ENCODE assay signal across 17 cellular contexts in genomic region chr1:193565971-193566577, GRCh38.
DNase-seq lines count a peak whose midpoint lies in the region; ATAC-seq, FAIRE-seq and TF ChIP-seq lines count a peak whose summit lies in the region.
"Had no signal": no experiment of that assay in that cellular context is flagged by ENCODE, and none has a peak within 500 bp of the region (broad histone marks: within the 10 kb centered on the region; RNA-seq: fewer than 3 reads in every experiment).

No MANE protein-coding gene starts in this region.

- no peak overlapping the region for H3K4me2 ChIP-seq in IMR-90 (ENCODE audit: low read depth, low read length)

- no peak overlapping the region for H2AK5ac ChIP-seq in IMR-90 (ENCODE audit: low read depth, low read length)

- no peaks in the 10 kb centered on the region for H4K20me1 ChIP-seq in IMR-90 (ENCODE audit: insufficient read depth, low read length)

- H3K9me3 Mint-ChIP-seq in activated T-helper 17 cell treated with anti-CD3 and anti-CD28 coated beads, Interleukin-2, amount 50 U/mL, for 72 hours, result peaks cover 9% of the 10 kb centered on the region
- H3K9me3 Mint-ChIP-seq: CD4-positive, alpha-beta T cell had no signal

- H3K27ac ChIP-seq in IMR-90 (ENCODE audit: insufficient read depth, low read length) (no peak overlapping the region), kidney (ENCODE audit: low read depth in 2 of 2, low read length in 2 of 2) (no peak overlapping the region), right lobe of liver (no peak overlapping the region)
- H3K27ac ChIP-seq: C4-2B had no signal

- no peak for ATAC-seq in IMR-90 (ENCODE audit: low read depth)
- ATAC-seq in activated T-helper 17 cell treated with anti-CD3 and anti-CD28 coated beads, Interleukin-2, amount 50 U/mL, for 72 hours (replicated peaks), result no peak
- peak; percentile 59 to 84 (median 68) for ATAC-seq in right lobe of liver
- ATAC-seq in GM18909 (IDR thresholded peaks at IDR 0.05; ENCODE audit: poor library complexity, unreplicated experiment), result no peak
- no peak for ATAC-seq in HG03135 (IDR thresholded peaks at IDR 0.05; ENCODE audit: unreplicated experiment)

- H3K79me1 ChIP-seq in IMR-90 (ENCODE audit: low read depth in 1 of 2, low read length in 2 of 2), result no peaks in the 10 kb centered on the region

- H4K8ac ChIP-seq in IMR-90 (ENCODE audit: low read depth in 2 of 2, low read length in 2 of 2), result no peak overlapping the region

- no peak overlapping the region for H2BK120ac ChIP-seq in IMR-90 (ENCODE audit: low read depth, low read length)

- POLR2A ChIA-PET in IMR-90 (lab: Charles Lee; ENCODE audit: unreplicated experiment), result no interaction called here

- in situ Hi-C loops in IMR-90 (cut with MboI; ENCODE audit: low sequenced_read_pairs), result loop anchor here (25.0 kb wide), 1 partner anchor 379 kb away; the partner anchor contains the start of gene B3GALT2

- H3K4me1 ChIP-seq in IMR-90 (ENCODE audit: control insufficient read depth, insufficient read depth, low read length) (no peaks in the 10 kb centered on the region; the same call in 1 of the 2 replicates), kidney (ENCODE audit: control insufficient read depth in 1 of 2, insufficient read depth in 1 of 2, low read depth in 1 of 2, low read length in 2 of 2) (no peaks in the 10 kb centered on the region), right lobe of liver (no peaks in the 10 kb centered on the region), BE2C (no peaks in the 10 kb centered on the region)
- H3K4me1 ChIP-seq: Caco-2 had no signal

- TF ChIP-seq RAD21 in IMR-90 (IDR thresholded peaks at IDR 0.05; ENCODE audit: low read length), result no peak

- H3K27ac Mint-ChIP-seq in activated T-helper 17 cell treated with anti-CD3 and anti-CD28 coated beads, Interleukin-2, amount 50 U/mL, for 72 hours, result peak overlapping the region; percentile 96
- H3K27ac Mint-ChIP-seq: CD4-positive, alpha-beta T cell; H9 had no signal

- H3K27me3 Mint-ChIP-seq in activated T-helper 17 cell treated with anti-CD3 and anti-CD28 coated beads, Interleukin-2, amount 50 U/mL, for 72 hours, result no peaks in the 10 kb centered on the region
- H3K27me3 Mint-ChIP-seq: CD4-positive, alpha-beta T cell had no signal

- BruUV-seq in IMR-90 (replicated peaks; lab: Mats Ljungman, UMichigan), result no TSS peak

- no peak for TF ChIP-seq POLR2A in IMR-90 (IDR thresholded peaks at IDR 0.05; ENCODE audit: low read depth, low read length)
- no peak for TF ChIP-seq POLR2A in right lobe of liver (IDR thresholded peaks at IDR 0.05)

- TF ChIP-seq CTCF in IMR-90 (conservative IDR thresholded peaks at IDR 0.05; ENCODE audit: low read depth, low read length), result no peak
- no peak for TF ChIP-seq CTCF in kidney (IDR thresholded peaks at IDR 0.05; ENCODE audit: borderline replicate concordance, extremely low read depth, insufficient read depth)
- no peak for TF ChIP-seq CTCF in right lobe of liver (IDR thresholded peaks at IDR 0.05)
- TF ChIP-seq CTCF in BE2C (IDR thresholded peaks at IDR 0.05; ENCODE audit: low read depth, low read length), result no peak

- H2AFZ ChIP-seq in IMR-90 (replicated peaks; ENCODE audit: low read length, poor library complexity), result no peak overlapping the region

- H3K4me1 Mint-ChIP-seq in activated T-helper 17 cell treated with anti-CD3 and anti-CD28 coated beads, Interleukin-2, amount 50 U/mL, for 72 hours, result peaks cover 36% of the 10 kb centered on the region

- intact Hi-C loops in IMR-90 (cut with micrococcal nuclease) (loop anchor here (10.0 kb wide), 1 partner anchor 381 kb away; the partner anchor contains the start of gene B3GALT2), kidney (cut with DNase I) (no loop called here), right lobe of liver (cut with DNase I) (no loop called here)

- no peak overlapping the region for H2AK9ac ChIP-seq in IMR-90 (replicated peaks; ENCODE audit: low read depth, low read length, poor library complexity)

- H3K4ac ChIP-seq in IMR-90 (ENCODE audit: low read depth, low read length), result no peak overlapping the region

- H3K27me3 ChIP-seq in IMR-90 (ENCODE audit: control insufficient read depth, insufficient read depth, low read length) (no peaks in the 10 kb centered on the region), right lobe of liver (no peaks in the 10 kb centered on the region), BE2C (no peaks in the 10 kb centered on the region)

- DNase-seq in IMR-90 (no peak), kidney (no peak), right lobe of liver (no peak), BE2C (no peak)
- DNase-seq: ACHN; Caco-2; CD4-positive, alpha-beta T cell; GDM1; H9; KBM-7 had no signal

- no CpG with 5 or more reads among the region's 2 CpGs for WGBS in IMR-90 (ENCODE audit: extremely low coverage in 2 of 2, insufficient read length in 1 of 2), 2 experiments
- WGBS in right lobe of liver (ENCODE audit: insufficient coverage, low coverage, low lambda C conversion rate, missing lambda C conversion rate), result 20% methylated on average over 2 of the region's 2 CpGs

- H2BK15ac ChIP-seq in IMR-90 (ENCODE audit: low read depth, low read length), result peak overlapping the region; percentile 43; the same call in 1 of the 3 replicates

- H4K91ac ChIP-seq in IMR-90 (ENCODE audit: insufficient read depth, low read depth, low read length), result no peak overlapping the region

- H3K14ac ChIP-seq in IMR-90 (replicated peaks; ENCODE audit: low read depth, low read length), result no peak overlapping the region; the same call in 1 of the 2 replicates

- dilution Hi-C loops in IMR-90 (cut with HindIII; ENCODE audit: low sequenced_read_pairs, unreplicated experiment), result no loop called here

- no peak overlapping the region for H3K18ac ChIP-seq in IMR-90 (ENCODE audit: low read depth, low read length)

- H3K56ac ChIP-seq in IMR-90 (ENCODE audit: extremely low read depth, insufficient read depth, low read length), result no peak overlapping the region

- no peaks in the 10 kb centered on the region for H3K9me1 ChIP-seq in IMR-90 (ENCODE audit: insufficient read depth, low read length)

- no peaks in the 10 kb centered on the region for H3K9me3 ChIP-seq in IMR-90 (ENCODE audit: control insufficient read depth, insufficient read depth, low read length)
- no peaks in the 10 kb centered on the region for H3K9me3 ChIP-seq in kidney (ENCODE audit: control insufficient read depth in 1 of 2, low read length in 2 of 2)
- no peaks in the 10 kb centered on the region for H3K9me3 ChIP-seq in right lobe of liver
- H3K9me3 ChIP-seq in BE2C, result no peaks in the 10 kb centered on the region
- H3K9me3 ChIP-seq: Caco-2 had no signal

- H4K5ac ChIP-seq in IMR-90 (ENCODE audit: low read depth, low read length), result no peak overlapping the region

- H3K4me3 ChIP-seq in IMR-90 (ENCODE audit: insufficient read depth, low read depth, low read length) (no peak overlapping the region), kidney (ENCODE audit: low read length in 2 of 2) (no peak overlapping the region), right lobe of liver (no peak overlapping the region), BE2C (ENCODE audit: low read depth, low read length) (no peak overlapping the region)

- H3K4me3 Mint-ChIP-seq in activated T-helper 17 cell treated with anti-CD3 and anti-CD28 coated beads, Interleukin-2, amount 50 U/mL, for 72 hours, result peak overlapping the region; percentile 82
- H3K4me3 Mint-ChIP-seq: CD4-positive, alpha-beta T cell; H9 had no signal

- H3K9ac ChIP-seq in IMR-90 (ENCODE audit: low read depth, low read length) (no peak overlapping the region), kidney (ENCODE audit: low read length in 2 of 2) (no peak overlapping the region)

- H2BK5ac ChIP-seq in IMR-90 (ENCODE audit: low read depth, low read length, poor library complexity, severe bottlenecking), result no peak overlapping the region

- peak; percentile 47 for FAIRE-seq in kidney (lab: Jason Lieb, UNC)
- FAIRE-seq: GM12892, GM18507, H1 had no signal

- no peaks in the 10 kb centered on the region for H3K36me3 ChIP-seq in IMR-90 (ENCODE audit: control insufficient read depth, insufficient read depth, low read length)
- H3K36me3 ChIP-seq in kidney (ENCODE audit: control insufficient read depth in 1 of 2, insufficient read depth in 2 of 2, low read length in 2 of 2), result no peaks in the 10 kb centered on the region
- no peaks in the 10 kb centered on the region for H3K36me3 ChIP-seq in right lobe of liver
- no peaks in the 10 kb centered on the region for H3K36me3 ChIP-seq in BE2C

- no peak overlapping the region for H2BK20ac ChIP-seq in IMR-90 (ENCODE audit: low read depth, low read length)

- peaks cover 28% of the 10 kb centered on the region for H3K36me3 Mint-ChIP-seq in activated T-helper 17 cell treated with anti-CD3 and anti-CD28 coated beads, Interleukin-2, amount 50 U/mL, for 72 hours (ENCODE audit: low read depth)

- CTCF ChIA-PET in IMR-90 (lab: Yijun Ruan, JAX), result interaction anchor here (0.6 kb wide), 1 partner anchor 176 kb away, joined by 4 read pairs; no protein-coding TSS in a partner anchor

- H3K23ac ChIP-seq in IMR-90 (ENCODE audit: low read depth, low read length), result no peak overlapping the region

TF ChIP-seq in IMR-90, 13 proteins besides CTCF, POLR2A, EP300 and RAD21:
- TF ChIP-seq MAFK (IDR thresholded peaks at IDR 0.05; ENCODE audit: low read depth, low read length) (peak; percentile 68), MAZ (IDR thresholded peaks at IDR 0.05; ENCODE audit: borderline replicate concordance, low read depth, low read length) (no peak)

Comparison
In these comparisons a context has a peak if more than half of its experiments do, and no peak if none do; other contexts are left out.
1. ATAC-seq: peak in right lobe of liver (4 of 4); none in IMR-90 (single experiment), activated T-helper 17 cell treated with anti-CD3 and anti-CD28 coated beads, Interleukin-2, amount 50 U/mL, for 72 hours (single experiment), GM18909 (single experiment) and HG03135 (single experiment).